Comparison of ENCODE assay signal across 1 cellular context in genomic region chr7:151083071-151083823, GRCh38.
TF ChIP-seq lines count a peak whose summit lies in the region.

Gene TMUB1, minus strand, starts transcription at chr7:151083493. Its CDS starts 930 bp downstream, at chr7:151082563.

TF ChIP-seq in WTC11, 78 proteins besides CTCF, POLR2A, EP300 and RAD21 (continued from another document):
- TF ChIP-seq USF1 (CRISPR knock-in tag; IDR thresholded peaks at IDR 0.05), result 0 out of 2 replicates have a peak, but pooled peaks have one; percentile 13
- no peak for TF ChIP-seq NR2C2 (CRISPR knock-in tag; IDR thresholded peaks at IDR 0.05)
- TF ChIP-seq ZNF281 (CRISPR knock-in tag; IDR thresholded peaks at IDR 0.05), result no peak
- TF ChIP-seq TEAD1 (CRISPR knock-in tag; IDR thresholded peaks at IDR 0.05), result peak; percentile 28; the same call in 1 of the 2 replicates
- TF ChIP-seq CREM (CRISPR knock-in tag; IDR thresholded peaks at IDR 0.05), result 0 out of 2 replicates have a peak, but pooled peaks have one; percentile 49
- TF ChIP-seq ZNF512 (CRISPR knock-in tag; IDR thresholded peaks at IDR 0.05; ENCODE audit: borderline replicate concordance), result no peak
- no peak for TF ChIP-seq ZNF317 (CRISPR knock-in tag; IDR thresholded peaks at IDR 0.05; ENCODE audit: borderline replicate concordance, low read depth)
- TF ChIP-seq CBFB (CRISPR knock-in tag; IDR thresholded peaks at IDR 0.05; ENCODE audit: low read depth), result no peak
- TF ChIP-seq E2F5 (CRISPR knock-in tag; IDR thresholded peaks at IDR 0.05), result peak; percentile 53; the same call in 1 of the 2 replicates
- TF ChIP-seq E2F1 (CRISPR knock-in tag; IDR thresholded peaks at IDR 0.05), result no peak
- no peak for TF ChIP-seq TCF7 (CRISPR knock-in tag; IDR thresholded peaks at IDR 0.05; ENCODE audit: low read depth)
- no peak for TF ChIP-seq ARID4B (CRISPR knock-in tag; IDR thresholded peaks at IDR 0.05; ENCODE audit: borderline replicate concordance)
- no peak for TF ChIP-seq STAT6 (CRISPR knock-in tag; conservative IDR thresholded peaks at IDR 0.05; ENCODE audit: low read depth)
- no peak for TF ChIP-seq NR3C1 (CRISPR knock-in tag; conservative IDR thresholded peaks at IDR 0.05; ENCODE audit: low read depth)
- TF ChIP-seq USF2 (CRISPR knock-in tag; IDR thresholded peaks at IDR 0.05), result no peak; the same call in 1 of the 2 replicates
- no peak for TF ChIP-seq MYBL2 (CRISPR knock-in tag; IDR thresholded peaks at IDR 0.05)
- TF ChIP-seq PREB (CRISPR knock-in tag; IDR thresholded peaks at IDR 0.05; ENCODE audit: borderline replicate concordance), result no peak
- no peak for TF ChIP-seq ZNF396 (CRISPR knock-in tag; IDR thresholded peaks at IDR 0.05; ENCODE audit: borderline replicate concordance)
- TF ChIP-seq NFE2L1 (CRISPR knock-in tag; IDR thresholded peaks at IDR 0.05), result no peak
- TF ChIP-seq ZNF425 (CRISPR knock-in tag; conservative IDR thresholded peaks at IDR 0.05), result no peak
- TF ChIP-seq FOXP1 (CRISPR knock-in tag; IDR thresholded peaks at IDR 0.05; ENCODE audit: borderline replicate concordance), result no peak
- no peak for TF ChIP-seq NFATC4 (CRISPR knock-in tag; IDR thresholded peaks at IDR 0.05)
- TF ChIP-seq ZNF416 (CRISPR knock-in tag; IDR thresholded peaks at IDR 0.05), result no peak
